1 cellular context compared by ENCODE assay signal in genomic region chr10:68536973-68537372, GRCh38.
TF ChIP-seq lines count a peak whose summit lies in the region.

No MANE protein-coding gene starts in this region.

TF ChIP-seq in K562, 482 proteins besides CTCF, POLR2A, EP300 and RAD21:
- no peak for TF ChIP-seq KLF10 (CRISPR knock-in tag; IDR thresholded peaks at IDR 0.05)
